In genomic region chr7:66099232-66099550, GRCh38 we compare ENCODE assay signal across 9 cellular contexts. TPM values are rescaled to one million over a fixed set of nuclear protein-coding genes. Genes with fewer than 3 reads are reported as not detected.
DNase-seq lines count a peak whose midpoint lies in the region; ATAC-seq, FAIRE-seq and TF ChIP-seq lines count a peak whose summit lies in the region.
"Had no signal": no experiment of that assay in that cellular context is flagged by ENCODE, and none has a peak within 500 bp of the region (broad histone marks: within the 10 kb centered on the region; RNA-seq: fewer than 3 reads in every experiment).

No MANE protein-coding gene starts in this region.

- H2AFZ ChIP-seq in K562 (ENCODE audit: low read depth, low read length) (no peak overlapping the region), hepatocyte (no peak overlapping the region)

- H3K9ac ChIP-seq in K562 (ENCODE audit: insufficient read depth in 1 of 2, low read depth in 2 of 2, low read length in 2 of 2): peak overlapping the region in 1 of 2 experiments; percentile 86; a peak in 1 of 4 replicates

- no peak for TF ChIP-seq CTCF in K562 (IDR thresholded peaks at IDR 0.05 in 2 of 3, conservative IDR thresholded peaks at IDR 0.05 in 1 of 3; ENCODE audit: insufficient read depth in 2 of 3, low read depth in 1 of 3, low read length in 3 of 3)
- no peak for TF ChIP-seq CTCF in hepatocyte (IDR thresholded peaks at IDR 0.05; ENCODE audit: poor library complexity)
- TF ChIP-seq CTCF in upper lobe of right lung (IDR thresholded peaks at IDR 0.05): no peak

- no peaks in the 10 kb centered on the region for H3K9me2 ChIP-seq in hepatocyte (replicated peaks; ENCODE audit: insufficient read depth)

- H3K4me1 ChIP-seq in K562 (replicated peaks in 1 of 2; ENCODE audit: control insufficient read depth in 2 of 2, insufficient read depth in 2 of 2, low read length in 2 of 2): peaks cover 7 to 8% of the 10 kb centered on the region in 2 experiments; a peak in 2 of 5 replicates
- no peaks in the 10 kb centered on the region for H3K4me1 ChIP-seq in hepatocyte (ENCODE audit: insufficient read depth)
- H3K4me1 ChIP-seq in upper lobe of right lung: peaks cover 9% of the 10 kb centered on the region

- peak overlapping the region; percentile 72 for H3K27ac ChIP-seq in K562 (ENCODE audit: extremely low read depth, low read depth, low read length)
- peak overlapping the region; percentile 92 for H3K27ac ChIP-seq in hepatocyte
- H3K27ac ChIP-seq in upper lobe of right lung: peak overlapping the region; percentile 82

- intact Hi-C loops in Right ventricle myocardium superior (cut with DNase I) (no loop called here), cardiac septum (cut with DNase I) (no loop called here), K562 (cut with micrococcal nuclease) (no loop called here), upper lobe of right lung (cut with DNase I) (no loop called here)

- no peak for TF ChIP-seq RAD21 in K562 (CRISPR knock-in tag; conservative IDR thresholded peaks at IDR 0.05 in 1 of 2, IDR thresholded peaks at IDR 0.05 in 1 of 2)

- H3K4me3 ChIP-seq in K562: peak overlapping the region; percentile 39
- H3K4me3 ChIP-seq in hepatocyte: no peak overlapping the region
- H3K4me3 ChIP-seq in upper lobe of right lung: no peak overlapping the region

- BruUV-seq in K562 (replicated peaks; lab: Mats Ljungman, UMichigan): no TSS peak

- H3K4me2 ChIP-seq in K562 (ENCODE audit: insufficient read depth, low read length) (peak overlapping the region; percentile 82), hepatocyte (peak overlapping the region; percentile 77)

- POLR2A ChIA-PET in K562 (lab: Yijun Ruan, JAX): no interaction called here

- no peaks in the 10 kb centered on the region for H3K9me1 ChIP-seq in K562 (ENCODE audit: control insufficient read depth, insufficient read depth, low read length)

- CTCF ChIA-PET in K562 (lab: Yijun Ruan, JAX; ENCODE audit: low intra/inter-chr PET ratio): no interaction called here

- H3K36me3 ChIP-seq in K562 (ENCODE audit: control insufficient read depth, insufficient read depth, low read length): no peaks in the 10 kb centered on the region
- H3K36me3 ChIP-seq in hepatocyte (replicated peaks; ENCODE audit: insufficient read depth, low read depth): no peaks in the 10 kb centered on the region
- no peaks in the 10 kb centered on the region for H3K36me3 ChIP-seq in upper lobe of right lung

- TF ChIP-seq POLR2A in K562 (conservative IDR thresholded peaks at IDR 0.05): no peak

- H3K27me3 ChIP-seq in K562 (ENCODE audit: control insufficient read depth in 2 of 2, insufficient read depth in 2 of 2, low read length in 2 of 2) (no peaks in the 10 kb centered on the region), hepatocyte (no peaks in the 10 kb centered on the region), upper lobe of right lung (no peaks in the 10 kb centered on the region)

- H3K79me2 ChIP-seq in K562 (ENCODE audit: control insufficient read depth, insufficient read depth, low read length) (no peaks in the 10 kb centered on the region; the same call in 2 of the 3 replicates), hepatocyte (no peaks in the 10 kb centered on the region)

- in situ Hi-C loops in K562 (cut with MboI): no loop called here

- TF ChIP-seq EP300 in K562 (IDR thresholded peaks at IDR 0.05; ENCODE audit: low read length): no peak

- no peaks in the 10 kb centered on the region for H4K20me1 ChIP-seq in K562 (replicated peaks; ENCODE audit: control insufficient read depth, insufficient read depth, low read length)
- no peaks in the 10 kb centered on the region for H4K20me1 ChIP-seq in hepatocyte (ENCODE audit: insufficient read depth, poor library complexity, severe bottlenecking)

- H3K9me3 ChIP-seq in K562 (replicated peaks; ENCODE audit: control insufficient read depth, insufficient read depth, low read depth, low read length) (no peaks in the 10 kb centered on the region), hepatocyte (ENCODE audit: low read depth) (no peaks in the 10 kb centered on the region), upper lobe of right lung (no peaks in the 10 kb centered on the region)

- DNase-seq in Right ventricle myocardium superior (no peak), cardiac septum (ENCODE audit: low spot score) (no peak), K562 (ENCODE audit: extremely low read depth in 1 of 4, low spot score in 3 of 4) (no peak), hepatocyte (ENCODE audit: low spot score) (no peak), upper lobe of right lung (no peak), CD1c-positive myeloid dendritic cell (ENCODE audit: extremely low spot score) (no peak)
- DNase-seq: NCI-H1436 had no signal

- FAIRE-seq in K562 (lab: Jason Lieb, UNC): no peak

- WGBS in K562 (ENCODE audit: insufficient coverage, low coverage, missing lambda C conversion rate): no CpG with 5 or more reads among the region's 2 CpGs
- WGBS in hepatocyte (ENCODE audit: low lambda C conversion rate, missing lambda C conversion rate): no CpG with 5 or more reads among the region's 2 CpGs

- ATAC-seq in Right ventricle myocardium superior (ENCODE audit: poor library complexity): peak; percentile 26
- no peak for ATAC-seq in K562
- no peak for ATAC-seq in upper lobe of right lung
- no peak for ATAC-seq in HG02763 (IDR thresholded peaks at IDR 0.05; ENCODE audit: unreplicated experiment)
- ATAC-seq in GM21529 (IDR thresholded peaks at IDR 0.05; ENCODE audit: unreplicated experiment): no peak

TF ChIP-seq in K562, 482 proteins besides CTCF, POLR2A, EP300 and RAD21:
- TF ChIP-seq SMAD2 (IDR thresholded peaks at IDR 0.05; ENCODE audit: low read depth, low read length): no peak
- TF ChIP-seq PCBP2 (IDR thresholded peaks at IDR 0.05; ENCODE audit: low read depth, low read length, poor library complexity, severe bottlenecking): peak; percentile 84
- no peak for TF ChIP-seq SIRT6 (IDR thresholded peaks at IDR 0.05; ENCODE audit: low read depth, low read length)
- peak; percentile 55 for TF ChIP-seq EGR1 (conservative IDR thresholded peaks at IDR 0.05)
TF ChIP-seq in K562: peak in this region for 2.

RNA-seq across cellular contexts. Expression of gene CRCP, which starts 15.5 kb away (rescaled TPM):
- 22.3 TPM for total RNA-seq in Right ventricle myocardium superior
- 19.4 TPM for total RNA-seq in cardiac septum
- total RNA-seq in K562 (2011; cell fraction: chromatin; rRNA removed; ENCODE audit: low replicate concordance): 53.3 and 55.2 TPM in 2 replicates
- 32.0 and 38.2 TPM in 2 replicates for total RNA-seq in K562 (2011; cell fraction: nucleolus; rRNA removed)
- 41.5 and 59.3 TPM in 2 replicates for total RNA-seq in K562 (2011; cell fraction: nucleoplasm; rRNA removed)
- 46.7 and 51.4 TPM in 2 replicates for total RNA-seq in K562 (2014; rRNA removed)
- 43.0 and 44.2 TPM in 2 replicates for total RNA-seq in K562 (2014; rRNA removed; fragmentation: Illumina TruSeq; extraction: Trizol)
- 51.9 and 55.0 TPM in 2 replicates for total RNA-seq in K562 (2015; rRNA removed; fragmentation: Illumina TruSeq; extraction: Trizol)
- total RNA-seq in K562 (2021): 43.0 and 43.4 TPM in 2 replicates
- polyA plus RNA-seq in K562 (2011; rRNA removed): 28.6 and 41.0 TPM in 2 replicates
- polyA plus RNA-seq in K562 (2011; cell fraction: cytosol; rRNA removed): 25.7 and 28.0 TPM in 2 replicates
- 13.5 and 15.3 TPM in 2 replicates for polyA plus RNA-seq in K562 (2011; cell fraction: nucleus; rRNA removed)
- polyA plus RNA-seq in K562 (2012): 33.7 and 63.4 TPM in 2 replicates
- polyA plus RNA-seq in K562 (2014; fragmentation: Illumina TruSeq; extraction: Trizol): 45.3 and 58.3 TPM in 2 replicates
- polyA plus RNA-seq in K562 (2014; fragmentation: Nextera tagmentation; extraction: Ambion mirVana): 10 to 100 TPM; 22.1 to 26.1 TPM
- 46.1 and 51.2 TPM in 2 replicates for polyA plus RNA-seq in K562 (2014; rRNA removed)
- polyA minus RNA-seq in K562 (2011; rRNA and poly(A)+ RNA removed): 45.3 and 57.0 TPM in 2 replicates
- polyA minus RNA-seq in K562 (2011; cell fraction: cytosol; rRNA and poly(A)+ RNA removed): 35.5 and 37.0 TPM in 2 replicates
- polyA minus RNA-seq in K562 (2011; cell fraction: nucleus; rRNA and poly(A)+ RNA removed): 11.7 and 15.6 TPM in 2 replicates
- total RNA-seq in hepatocyte: 38.0 and 41.6 TPM in 2 replicates
- 9.0 and 13.8 TPM in 2 replicates for polyA plus RNA-seq in hepatocyte
- total RNA-seq in upper lobe of right lung: 33.1 TPM

RNA-seq across cellular contexts. Expression of gene ASL, which starts 23.6 kb away (rescaled TPM):
- 8.8 TPM for total RNA-seq in Right ventricle myocardium superior
- total RNA-seq in cardiac septum: 11.7 TPM
- 69.1 and 204 TPM in 2 replicates for total RNA-seq in K562 (2011; cell fraction: chromatin; rRNA removed; ENCODE audit: low replicate concordance)
- total RNA-seq in K562 (2011; cell fraction: nucleolus; rRNA removed): 167 and 171 TPM in 2 replicates
- total RNA-seq in K562 (2011; cell fraction: nucleoplasm; rRNA removed): 96.8 and 112 TPM in 2 replicates
- 67.0 and 70.1 TPM in 2 replicates for total RNA-seq in K562 (2014; rRNA removed)
- 10.8 and 19.3 TPM in 2 replicates for total RNA-seq in K562 (2014; rRNA removed; fragmentation: Illumina TruSeq; extraction: Trizol)
- total RNA-seq in K562 (2015; rRNA removed; fragmentation: Illumina TruSeq; extraction: Trizol): 27.8 and 28.7 TPM in 2 replicates
- total RNA-seq in K562 (2021): 58.3 and 58.6 TPM in 2 replicates
- 34.6 and 41.4 TPM in 2 replicates for polyA plus RNA-seq in K562 (2011; rRNA removed)
- polyA plus RNA-seq in K562 (2011; cell fraction: cytosol; rRNA removed): 30.9 and 78.0 TPM in 2 replicates
- 122 and 199 TPM in 2 replicates for polyA plus RNA-seq in K562 (2011; cell fraction: nucleus; rRNA removed)
- 57.1 and 57.6 TPM in 2 replicates for polyA plus RNA-seq in K562 (2012)
- polyA plus RNA-seq in K562 (2014; fragmentation: Illumina TruSeq; extraction: Trizol): 33.3 and 49.0 TPM in 2 replicates
- 1 to 10 TPM; 2.6 to 5.5 TPM for polyA plus RNA-seq in K562 (2014; fragmentation: Nextera tagmentation; extraction: Ambion mirVana)
- polyA plus RNA-seq in K562 (2014; rRNA removed): 57.7 and 61.4 TPM in 2 replicates
- polyA minus RNA-seq in K562 (2011; rRNA and poly(A)+ RNA removed): 8.3 and 18.5 TPM in 2 replicates
- polyA minus RNA-seq in K562 (2011; cell fraction: cytosol; rRNA and poly(A)+ RNA removed): 13.8 and 20.6 TPM in 2 replicates
- 29.8 and 34.1 TPM in 2 replicates for polyA minus RNA-seq in K562 (2011; cell fraction: nucleus; rRNA and poly(A)+ RNA removed)
- 83.7 and 98.5 TPM in 2 replicates for total RNA-seq in hepatocyte
- polyA plus RNA-seq in hepatocyte: 101 and 109 TPM in 2 replicates
- total RNA-seq in upper lobe of right lung: 54.0 TPM
